ENCODE assay signal across 8 cellular contexts in genomic region chr3:118882353-118882947, GRCh38.
A peak's percentile ranks its signal among the peaks of the same experiment; 100 is the strongest.
DNase-seq lines count a peak whose midpoint lies in the region; ATAC-seq and TF ChIP-seq lines count a peak whose summit lies in the region.

No MANE protein-coding gene starts in this region.

- 0 out of 2 replicates have a peak, but pooled peaks cover 2% of the 10 kb centered on the region for H3K4me1 Mint-ChIP-seq in WTC11

- H3K9me3 Mint-ChIP-seq in WTC11: no peaks in the 10 kb centered on the region

- POLR2A ChIA-PET in WTC11 (lab: Charles Lee): no interaction called here

- ATAC-seq in HG02642 (IDR thresholded peaks at IDR 0.05; ENCODE audit: poor library complexity, unreplicated experiment) (peak; percentile 65), WTC11 (peak; percentile 84), left colon (peak; percentile 64)

- DNase-seq in NCI-H2081 (lab: John Stamatoyannopoulos, UW) (peak; percentile 58), NCI-H2081 treated with DMSO at 0.1 percent for 48 hours (lab: John Stamatoyannopoulos, UW) (no peak), NCI-H2029 treated with DMSO at 0.1 percent for 48 hours (lab: John Stamatoyannopoulos, UW) (peak; percentile 62), WTC11 (ENCODE audit: low spot score) (peak; percentile 77), caudate nucleus (lab: John Stamatoyannopoulos, UW) (peak in 56 of 61 donors; percentile 4 to 90 (median 46)), left colon (peak; percentile 41 to 74)
- peak; percentile 47 to 62 for DNase-seq in stimulated activated CD4-positive, alpha-beta T cell treated with anti-CD3 and anti-CD28 coated beads, Interleukin-4, amount 100 ng/mL, for 4 hours

- no peak overlapping the region for H3K27ac ChIP-seq in caudate nucleus (ENCODE audit: low read depth, low read length)

- TF ChIP-seq CTCF in WTC11 (IDR thresholded peaks at IDR 0.05): peak; percentile 71

- no peak overlapping the region for H3K4me3 Mint-ChIP-seq in WTC11

- H3K27me3 Mint-ChIP-seq in WTC11 (ENCODE audit: low read depth): no peaks in the 10 kb centered on the region

- intact Hi-C loops in left colon (cut with DNase I, micrococcal nuclease): loop anchor here in 1 of 2 donors (10.0 kb wide), 2 partner anchors 62 to 152 kb away; partner anchors contain the start of gene IGSF11

- no peaks in the 10 kb centered on the region for H3K36me3 Mint-ChIP-seq in WTC11

- CTCF ChIA-PET in WTC11 (lab: Charles Lee): interaction anchor here (0.8 to 5.0 kb wide), 22 partner anchors 10 to 885 kb away, joined by 3 to 235 read pairs (median 4); partner anchors contain the start of genes B4GALT4, IGSF11 and UPK1B

- no peak overlapping the region for H3K27ac Mint-ChIP-seq in WTC11

TF ChIP-seq in WTC11, 78 proteins besides CTCF, POLR2A, EP300 and RAD21:
- no peak for TF ChIP-seq FOXJ3 (CRISPR knock-in tag; IDR thresholded peaks at IDR 0.05; ENCODE audit: borderline replicate concordance)
- TF ChIP-seq, protein P1, sequence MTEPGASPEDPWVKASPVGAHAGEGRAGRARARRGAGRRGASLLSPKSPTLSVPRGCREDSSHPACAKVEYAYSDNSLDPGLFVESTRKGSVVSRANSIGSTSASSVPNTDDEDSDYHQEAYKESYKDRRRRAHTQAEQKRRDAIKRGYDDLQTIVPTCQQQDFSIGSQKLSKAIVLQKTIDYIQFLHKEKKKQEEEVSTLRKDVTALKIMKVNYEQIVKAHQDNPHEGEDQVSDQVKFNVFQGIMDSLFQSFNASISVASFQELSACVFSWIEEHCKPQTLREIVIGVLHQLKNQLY (CRISPR knock-in tag; IDR thresholded peaks at IDR 0.05): no peak
- TF ChIP-seq USF1 (CRISPR knock-in tag; IDR thresholded peaks at IDR 0.05): no peak
- TF ChIP-seq ZBTB21 (CRISPR knock-in tag; IDR thresholded peaks at IDR 0.05; ENCODE audit: borderline replicate concordance): no peak
- TF ChIP-seq RORB (CRISPR knock-in tag; IDR thresholded peaks at IDR 0.05): no peak
- no peak for TF ChIP-seq IRF2 (CRISPR knock-in tag; IDR thresholded peaks at IDR 0.05; ENCODE audit: borderline replicate concordance, low read depth)
- no peak for TF ChIP-seq CREM (CRISPR knock-in tag; IDR thresholded peaks at IDR 0.05)
